Comparison of ENCODE assay signal across 10 cellular contexts in the genomic region with DNA sequence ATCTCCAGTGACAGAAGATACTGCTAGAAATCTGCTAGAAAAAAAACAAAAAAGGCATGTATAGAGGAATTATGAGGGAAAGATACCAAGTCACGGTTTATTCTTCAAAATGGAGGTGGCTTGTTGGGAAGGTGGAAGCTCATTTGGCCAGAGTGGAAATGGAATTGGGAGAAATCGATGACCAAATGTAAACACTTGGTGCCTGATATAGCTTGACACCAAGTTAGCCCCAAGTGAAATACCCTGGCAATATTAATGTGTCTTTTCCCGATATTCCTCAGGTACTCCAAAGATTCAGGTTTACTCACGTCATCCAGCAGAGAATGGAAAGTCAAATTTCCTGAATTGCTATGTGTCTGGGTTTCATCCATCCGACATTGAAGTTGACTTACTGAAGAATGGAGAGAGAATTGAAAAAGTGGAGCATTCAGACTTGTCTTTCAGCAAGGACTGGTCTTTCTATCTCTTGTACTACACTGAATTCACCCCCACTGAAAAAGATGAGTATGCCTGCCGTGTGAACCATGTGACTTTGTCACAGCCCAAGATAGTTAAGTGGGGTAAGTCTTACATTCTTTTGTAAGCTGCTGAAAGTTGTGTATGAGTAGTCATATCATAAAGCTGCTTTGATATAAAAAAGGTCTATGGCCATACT. TPM values are rescaled to one million over a fixed set of nuclear protein-coding genes. Genes with fewer than 3 reads are reported as not detected.
A peak's percentile ranks its signal among the peaks of the same experiment; 100 is the strongest.
DNase-seq lines count a peak whose midpoint lies in the region; ATAC-seq and TF ChIP-seq lines count a peak whose summit lies in the region.
"Had no signal": no experiment of that assay in that cellular context is flagged by ENCODE, and none has a peak within 500 bp of the region (broad histone marks: within the 10 kb centered on the region; RNA-seq: fewer than 3 reads in every experiment).

No MANE protein-coding gene starts in this region.

- H3K36me3 ChIP-seq in DND-41 (ENCODE audit: insufficient read depth, low read length): peaks cover 65% of the 10 kb centered on the region

- H3K27ac ChIP-seq in DND-41 (ENCODE audit: low read length) (no peak overlapping the region), skin epidermis (peak overlapping the region in 3 of 21 experiments; percentile 4 to 100 (median 100))

- H3K79me2 ChIP-seq in DND-41 (ENCODE audit: insufficient read depth, low read length): peaks cover 64% of the 10 kb centered on the region

- peaks cover 15% of the 10 kb centered on the region for H3K36me3 Mint-ChIP-seq in IgD-negative memory B cell
- H3K36me3 Mint-ChIP-seq in central memory CD8-positive, alpha-beta T cell (ENCODE audit: insufficient read depth): peaks cover 96% of the 10 kb centered on the region

- H3K4me1 ChIP-seq in DND-41 (ENCODE audit: insufficient read depth, low read length): peaks cover 45% of the 10 kb centered on the region

- peak overlapping the region; percentile 72 to 94 (median 78) for H3K27ac Mint-ChIP-seq in IgD-negative memory B cell
- peak overlapping the region; percentile 100 for H3K27ac Mint-ChIP-seq in central memory CD8-positive, alpha-beta T cell (ENCODE audit: low read depth)

- ATAC-seq in DND-41 (ENCODE audit: insufficient read depth, low read depth): no peak
- ATAC-seq in central memory CD8-positive, alpha-beta T cell (replicated peaks; ENCODE audit: extremely low read depth, poor library complexity, severe bottlenecking): no peak

- no peaks in the 10 kb centered on the region for H3K9me3 ChIP-seq in DND-41 (ENCODE audit: insufficient read depth, low read length, severe bottlenecking)

- no peaks in the 10 kb centered on the region for H3K9me3 Mint-ChIP-seq in IgD-negative memory B cell
- H3K9me3 Mint-ChIP-seq in central memory CD8-positive, alpha-beta T cell: no peaks in the 10 kb centered on the region

- no peak overlapping the region for H2AFZ ChIP-seq in DND-41 (ENCODE audit: low read depth, low read length)

- peaks cover 53% of the 10 kb centered on the region for H4K20me1 ChIP-seq in DND-41 (ENCODE audit: insufficient read depth, low read length)

- peak overlapping the region; percentile 93 to 100 (median 100) for H3K4me3 Mint-ChIP-seq in IgD-negative memory B cell
- H3K4me3 Mint-ChIP-seq in central memory CD8-positive, alpha-beta T cell: peak overlapping the region; percentile 84

- H3K4me1 Mint-ChIP-seq in IgD-negative memory B cell: peaks cover 39 to 70% (median 54%) of the 10 kb centered on the region in 3 donors
- H3K4me1 Mint-ChIP-seq in central memory CD8-positive, alpha-beta T cell: peaks cover 87% of the 10 kb centered on the region

- H3K4me2 ChIP-seq in DND-41 (ENCODE audit: insufficient read depth, low read length): peak overlapping the region; percentile 76; the same call in 1 of the 2 replicates

- no peak overlapping the region for H3K9ac ChIP-seq in DND-41 (ENCODE audit: low read depth, low read length)

- no peaks in the 10 kb centered on the region for H3K27me3 ChIP-seq in DND-41 (ENCODE audit: insufficient read depth, low read length, poor library complexity)

- no peak overlapping the region for H3K4me3 ChIP-seq in DND-41 (ENCODE audit: low read depth in 1 of 2, low read length in 2 of 2)
- peak overlapping the region in 6 of 7 experiments; percentile 63 to 100 (median 92) for H3K4me3 ChIP-seq in skin epidermis

- DNase-seq in DND-41 (no peak), NCI-H1105 (lab: John Stamatoyannopoulos, UW) (no peak), occipital lobe (lab: John Stamatoyannopoulos, UW) (no peak)
- DNase-seq in central memory CD8-positive, alpha-beta T cell (ENCODE audit: low spot score in 2 of 2): no peak
- DNase-seq in activated effector memory CD4-positive, alpha-beta T cell treated with Interleukin-2 at 50 U/mL for 16 hours: no peak
- DNase-seq: DMS53, kidney glomerular epithelial cell, NCI-H1105 treated with DMSO at 0.1 percent for 48 hours had no signal

- no peaks in the 10 kb centered on the region for H3K27me3 Mint-ChIP-seq in IgD-negative memory B cell
- H3K27me3 Mint-ChIP-seq in central memory CD8-positive, alpha-beta T cell: no peaks in the 10 kb centered on the region

- no peak for TF ChIP-seq CTCF in DND-41 (IDR thresholded peaks at IDR 0.05; ENCODE audit: borderline replicate concordance, extremely low read depth, low read length, poor library complexity, severe bottlenecking)

RNA-seq across cellular contexts. Expression of a gene that starts 4.0 kb away (rescaled TPM):
- 23,226 TPM for polyA plus RNA-seq in IgD-negative memory B cell
- total RNA-seq in occipital lobe: 316 TPM

RNA-seq across cellular contexts. Expression of a gene that starts 4.1 kb away (rescaled TPM):
- polyA plus RNA-seq in IgD-negative memory B cell: 17.7 TPM
- total RNA-seq in occipital lobe: 0.78 TPM

RNA-seq across cellular contexts. Expression of a gene that starts 21.1 kb away (rescaled TPM):
- 30.7 TPM for polyA plus RNA-seq in IgD-negative memory B cell
- 35.6 TPM for total RNA-seq in occipital lobe

RNA-seq across cellular contexts. Expression of a gene that starts 51.8 kb away (rescaled TPM):
- polyA plus RNA-seq in IgD-negative memory B cell: 41.7 TPM
- 88.6 TPM for total RNA-seq in occipital lobe

Comparison
In these comparisons a context has a peak if more than half of its experiments do, and no peak if none do; other contexts are left out.
1. H3K4me3 ChIP-seq: peak in skin epidermis (6 of 7); none in DND-41 (0 of 2).